Comparison of ENCODE assay signal across 8 cellular contexts in the genomic region with DNA sequence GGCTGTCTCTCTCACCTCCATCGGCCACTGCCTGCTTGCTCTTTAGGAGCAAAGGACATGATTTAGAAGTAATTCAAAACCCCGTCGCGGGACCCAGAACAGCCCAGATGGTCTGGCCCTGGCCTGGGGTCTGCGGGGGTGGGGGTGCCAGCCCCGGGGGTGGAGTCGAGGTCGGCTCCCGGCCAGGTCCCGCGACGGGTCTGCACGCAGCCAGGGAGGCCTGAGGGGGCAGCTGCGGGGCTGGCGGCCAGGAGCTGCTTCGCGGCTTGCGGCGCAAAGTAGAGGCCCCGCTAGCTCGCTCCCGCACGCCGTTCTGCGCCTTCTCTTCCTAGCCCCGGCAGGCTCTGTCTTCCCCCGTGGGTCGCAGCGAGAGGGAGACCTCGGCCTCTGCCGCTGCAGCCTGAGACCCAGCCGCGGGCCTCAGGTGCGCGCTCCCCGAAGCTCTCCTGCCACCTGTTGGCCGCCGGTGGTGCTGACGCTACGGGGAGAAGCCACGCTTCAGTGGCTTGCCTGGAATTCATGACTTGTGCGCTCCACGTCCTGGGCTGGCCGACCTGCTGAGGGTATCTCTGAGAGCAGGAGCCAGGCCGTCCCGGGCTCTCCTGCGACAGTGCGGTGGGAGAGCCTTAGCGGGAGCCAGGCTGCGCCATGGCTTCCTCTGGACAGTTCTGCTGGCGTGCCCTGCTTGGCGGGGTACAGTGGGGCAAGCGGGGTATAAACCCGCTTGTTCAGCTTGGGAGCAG.
DNase-seq lines count a peak whose midpoint lies in the region; ATAC-seq, FAIRE-seq and TF ChIP-seq lines count a peak whose summit lies in the region.

No MANE protein-coding gene starts in this region.

- no peak for TF ChIP-seq EP300 in suprapubic skin (IDR thresholded peaks at IDR 0.05)

- no peaks in the 10 kb centered on the region for H3K9me3 ChIP-seq in suprapubic skin

- DNase-seq in COR-L47 (lab: John Stamatoyannopoulos, UW) (peak; percentile 72), GM20000 (ENCODE audit: low spot score) (peak; percentile 83), HuH-7.5 (ENCODE audit: low spot score) (peak; percentile 59), RWPE1 (ENCODE audit: low spot score) (peak; percentile 83), frontal cortex (ENCODE audit: low spot score in 2 of 2) (peak; percentile 37 to 65), omental fat pad (ENCODE audit: low spot score) (peak; percentile 52), suprapubic skin (ENCODE audit: low spot score in 2 of 2) (peak in 1 of 2 donors; percentile 77)
- peak; percentile 86 for DNase-seq in activated effector memory CD4-positive, alpha-beta T cell treated with anti-CD3 and anti-CD28 coated beads, Interleukin-2, amount 50 U/mL, for 16 hours

- peak overlapping the region; percentile 44 for H3K4me3 ChIP-seq in suprapubic skin

- H3K27ac ChIP-seq in RWPE1 = peak overlapping the region; percentile 92
- H3K27ac ChIP-seq in suprapubic skin = no peak overlapping the region

- H3K27me3 ChIP-seq in suprapubic skin = peaks cover 37% of the 10 kb centered on the region

- 10% methylated on average over 17 of the region's 54 CpGs for WGBS in suprapubic skin

- H3K4me1 ChIP-seq in suprapubic skin = peaks cover 8% of the 10 kb centered on the region

- no peaks in the 10 kb centered on the region for H3K36me3 ChIP-seq in suprapubic skin

- POLR2A ChIA-PET in RWPE1 (lab: Yijun Ruan, JAX; ENCODE audit: low non-redundant PET) = interaction anchor here (0.6 kb wide), 1 partner anchor 285 kb away, joined by 7 read pairs; no protein-coding TSS in a partner anchor

- FAIRE-seq in frontal cortex (lab: Jason Lieb, UNC) = no peak

- ATAC-seq in omental fat pad (ENCODE audit: low FRiP score) = peak; percentile 90

- TF ChIP-seq POLR2A in suprapubic skin (IDR thresholded peaks at IDR 0.05) = no peak

- TF ChIP-seq CTCF in GM20000 (IDR thresholded peaks at IDR 0.05; ENCODE audit: extremely low read depth, missing control alignments) = peak; percentile 94
- peak; percentile 99 for TF ChIP-seq CTCF in RWPE1 (conservative IDR thresholded peaks at IDR 0.05; ENCODE audit: low read depth)
- peak in 1 of 3 donors; percentile 5 for TF ChIP-seq CTCF in omental fat pad (IDR thresholded peaks at IDR 0.05)
- TF ChIP-seq CTCF in suprapubic skin (IDR thresholded peaks at IDR 0.05) = peak; percentile 60 to 96

- CTCF ChIA-PET in RWPE1 (lab: Yijun Ruan, JAX) = interaction anchor here (0.5 to 1.8 kb wide), 43 partner anchors 13 to 925 kb away, joined by 3 to 32 read pairs (median 4); a partner anchor contains a TSS
